ENCODE assay signal across 8 cellular contexts in the genomic region with DNA sequence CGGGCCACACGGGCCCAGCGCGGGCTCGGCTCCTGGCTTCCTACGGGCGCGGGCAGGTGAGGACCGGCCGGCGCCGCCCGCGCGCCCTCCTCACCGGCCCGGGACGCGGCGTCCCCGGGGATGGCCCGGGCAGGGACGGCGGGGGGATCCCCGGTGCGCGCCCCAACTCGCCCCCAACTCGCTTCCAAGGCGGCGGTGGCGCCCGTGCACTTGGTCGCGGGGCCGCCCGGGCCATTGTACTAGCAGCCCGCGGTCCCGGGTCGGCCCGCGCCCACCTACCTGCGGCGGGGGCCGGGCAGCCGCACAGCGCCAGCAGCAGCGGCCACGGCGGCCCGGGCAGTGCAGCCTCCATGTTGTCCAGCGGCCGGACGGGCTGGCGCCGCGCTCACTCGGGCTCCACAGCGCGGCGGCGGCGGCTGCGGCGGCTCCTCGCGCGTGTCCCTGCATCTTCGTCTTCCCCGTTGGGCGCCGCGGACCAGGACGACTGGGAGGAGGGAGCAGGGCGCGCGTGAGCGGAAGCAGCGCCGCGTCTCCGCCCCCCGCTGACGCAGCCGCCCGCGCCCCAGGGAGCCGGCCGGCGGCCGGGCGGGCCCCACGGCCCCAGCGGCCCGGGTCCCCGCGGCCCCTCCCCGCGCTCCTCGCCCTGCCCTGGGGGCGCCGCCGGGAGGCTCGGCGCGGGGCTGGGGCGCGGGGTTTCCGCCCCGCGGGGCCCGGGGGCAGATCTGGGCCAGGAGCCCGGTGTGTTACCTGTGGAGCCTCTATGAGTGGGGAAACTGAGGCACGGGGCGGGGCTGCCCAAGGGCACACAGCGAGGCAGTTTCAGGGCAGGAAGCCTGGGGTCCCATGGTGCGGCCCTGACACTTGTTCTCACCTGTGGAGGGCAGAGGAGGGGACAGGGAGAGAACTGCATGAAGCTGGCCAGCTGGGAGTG.
A peak's percentile ranks its signal among the peaks of the same experiment; 100 is the strongest.
DNase-seq lines count a peak whose midpoint lies in the region; ATAC-seq and TF ChIP-seq lines count a peak whose summit lies in the region.

No MANE protein-coding gene starts in this region.

- peak overlapping the region; percentile 85 for H3K4me2 ChIP-seq in SU-DHL-6 (ENCODE audit: low read depth, low read length, poor library complexity, severe bottlenecking)

- intact Hi-C loops in heart right ventricle (cut with DNase I) (loop anchor here in 7 of 10 donors (5.0 kb wide), 3 partner anchors 38 to 43 kb away; no protein-coding TSS in a partner anchor), posterior vena cava (cut with DNase I) (no loop called here)

- H3K9me2 ChIP-seq in SU-DHL-6 (replicated peaks; ENCODE audit: insufficient read depth, low read length) = no peaks in the 10 kb centered on the region

- ATAC-seq in HG03280 (IDR thresholded peaks at IDR 0.05; ENCODE audit: unreplicated experiment) (peak; percentile 61), heart right ventricle (peak; percentile 42 to 82 (median 64))

- no peaks in the 10 kb centered on the region for H3K27me3 ChIP-seq in SU-DHL-6 (ENCODE audit: low read length)
- H3K27me3 ChIP-seq in adipocyte (replicated peaks; ENCODE audit: control insufficient read depth, insufficient read depth, low read length) = no peaks in the 10 kb centered on the region
- H3K27me3 ChIP-seq in heart right ventricle = no peaks in the 10 kb centered on the region

- peak overlapping the region; percentile 98 for H2AFZ ChIP-seq in SU-DHL-6 (ENCODE audit: low read depth, low read length, severe bottlenecking)

- peak; percentile 27 for DNase-seq in NCI-H2196 (lab: John Stamatoyannopoulos, UW; ENCODE audit: unreplicated experiment)
- no peak for DNase-seq in NCI-H2196 treated with DMSO at 0.1 percent for 48 hours (lab: John Stamatoyannopoulos, UW; ENCODE audit: unreplicated experiment)
- DNase-seq in adipocyte (ENCODE audit: low read depth) = peak; percentile 91
- DNase-seq in heart right ventricle = peak; percentile 80 to 89
- DNase-seq in posterior vena cava (ENCODE audit: low spot score) = peak; percentile 93
- DNase-seq in ureter (ENCODE audit: low spot score) = peak; percentile 77

- no peaks in the 10 kb centered on the region for H3K9me3 ChIP-seq in SU-DHL-6 (ENCODE audit: insufficient read depth, low read length)
- H3K9me3 ChIP-seq in adipocyte (ENCODE audit: control insufficient read depth, low read length) = no peaks in the 10 kb centered on the region
- H3K9me3 ChIP-seq in heart right ventricle = no peaks in the 10 kb centered on the region

- H3K36me3 ChIP-seq in SU-DHL-6 (ENCODE audit: low read length) (no peaks in the 10 kb centered on the region), adipocyte (ENCODE audit: control insufficient read depth, insufficient read depth, low read length, severe bottlenecking) (no peaks in the 10 kb centered on the region), heart right ventricle (no peaks in the 10 kb centered on the region)

- peak overlapping the region; percentile 85 for H3K4me3 ChIP-seq in SU-DHL-6 (ENCODE audit: insufficient read depth, low read length, poor library complexity, severe bottlenecking)
- peak overlapping the region; percentile 81 for H3K4me3 ChIP-seq in adipocyte (ENCODE audit: low read length)
- H3K4me3 ChIP-seq in heart right ventricle = peak overlapping the region; percentile 49 to 97 (median 74)

- H3K9ac ChIP-seq in SU-DHL-6 (ENCODE audit: low read length) = peak overlapping the region; percentile 66
- peak overlapping the region; percentile 84 for H3K9ac ChIP-seq in adipocyte (ENCODE audit: low read length)

- no peaks in the 10 kb centered on the region for H4K20me1 ChIP-seq in SU-DHL-6 (ENCODE audit: low read depth, low read length)

- no peaks in the 10 kb centered on the region for H3F3A ChIP-seq in SU-DHL-6 (ENCODE audit: insufficient read depth)

- peaks cover 5% of the 10 kb centered on the region; the same call in 1 of the 2 replicates for H3K79me2 ChIP-seq in SU-DHL-6 (ENCODE audit: insufficient read depth, low read length)

- 1% methylated on average over 71 to 118 of the region's 118 CpGs for WGBS in heart right ventricle, 2 donors

- H3K27ac ChIP-seq in SU-DHL-6 (ENCODE audit: low read depth, low read length) (no peak overlapping the region), heart right ventricle (peak overlapping the region; percentile 81 to 97 (median 92))

- peaks cover 41% of the 10 kb centered on the region for H3K4me1 ChIP-seq in adipocyte (ENCODE audit: control insufficient read depth, insufficient read depth, low read length)
- H3K4me1 ChIP-seq in heart right ventricle = peaks cover 26 to 52% (median 49%) of the 10 kb centered on the region in 9 donors

- TF ChIP-seq CTCF in SU-DHL-6 (IDR thresholded peaks at IDR 0.05; ENCODE audit: insufficient read depth, low read length, poor library complexity, severe bottlenecking) (no peak), heart right ventricle (IDR thresholded peaks at IDR 0.05) (no peak)

Comparison
In these comparisons a context has a peak if more than half of its experiments do, and no peak if none do; other contexts are left out.
1. intact Hi-C loops: an anchor here in heart right ventricle (5.0 kb wide); none called in posterior vena cava.